8 cellular contexts compared by ENCODE assay signal in genomic region chr4:78058591-78059523, GRCh38. TPM values are rescaled to one million over a fixed set of nuclear protein-coding genes. Genes with fewer than 3 reads are reported as not detected.
DNase-seq lines count a peak whose midpoint lies in the region; ATAC-seq, FAIRE-seq and TF ChIP-seq lines count a peak whose summit lies in the region.

No MANE protein-coding gene starts in this region.

- dilution Hi-C loops in mammary epithelial cell (cut with HindIII; ENCODE audit: low sequenced_read_pairs): loop anchor here (25.0 kb wide), 1 partner anchor 453 kb away; no protein-coding TSS in a partner anchor

- CTCF ChIA-PET in mammary epithelial cell (lab: Charles Lee; ENCODE audit: low non-redundant PET): interaction anchor here (0.6 to 1.4 kb wide), 4 partner anchors 46 to 695 kb away, joined by 4 to 9 read pairs (median 4); no protein-coding TSS in a partner anchor

- ATAC-seq in GM21737 (IDR thresholded peaks at IDR 0.05; ENCODE audit: unreplicated experiment): no peak
- no peak for ATAC-seq in HG03135 (IDR thresholded peaks at IDR 0.05; ENCODE audit: unreplicated experiment)

- peak overlapping the region; percentile 99 for H3K4me2 ChIP-seq in mammary epithelial cell (ENCODE audit: insufficient read depth, low read depth, low read length)

- no peaks in the 10 kb centered on the region for H3K27me3 ChIP-seq in mammary epithelial cell (ENCODE audit: insufficient read depth, low read length)
- peaks cover 0 to 14% of the 10 kb centered on the region in 2 donors for H3K27me3 ChIP-seq in small intestine (ENCODE audit: control insufficient read depth in 2 of 2, insufficient read depth in 2 of 2, low read length in 2 of 2)

- TF ChIP-seq CTCF in mammary epithelial cell (conservative IDR thresholded peaks at IDR 0.05 in 1 of 2, IDR thresholded peaks at IDR 0.05 in 1 of 2; ENCODE audit: extremely low read depth in 1 of 2, insufficient read depth in 1 of 2, low read depth in 1 of 2, low read length in 2 of 2): no peak

- no peaks in the 10 kb centered on the region for H3K36me3 ChIP-seq in mammary epithelial cell (ENCODE audit: insufficient read depth, low read length)
- no peaks in the 10 kb centered on the region for H3K36me3 ChIP-seq in small intestine (ENCODE audit: control insufficient read depth in 2 of 2, insufficient read depth in 2 of 2, low read length in 2 of 2)

- H3K4me1 ChIP-seq in mammary epithelial cell (ENCODE audit: insufficient read depth, low read length) (peaks cover 23% of the 10 kb centered on the region), small intestine (ENCODE audit: control insufficient read depth in 2 of 2, insufficient read depth in 1 of 2, low read depth in 1 of 2, low read length in 1 of 2) (peaks cover 0 to 3% of the 10 kb centered on the region in 2 donors)

- peak overlapping the region; percentile 61 for H3K27ac ChIP-seq in mammary epithelial cell (ENCODE audit: insufficient read depth, low read depth, low read length)
- no peak overlapping the region for H3K27ac ChIP-seq in small intestine (ENCODE audit: low read depth in 1 of 2, low read length in 1 of 2)

- intact Hi-C loops in mammary epithelial cell (cut with micrococcal nuclease): loop anchor here (1.0 to 10.0 kb wide), 10 partner anchors 65 to 806 kb away; partner anchors contain the start of gene MRPL1

- in situ Hi-C loops in mammary epithelial cell (cut with MboI; ENCODE audit: low sequenced_read_pairs in 2 of 2): loop anchor here (25.0 kb wide), 1 partner anchor 453 kb away; no protein-coding TSS in a partner anchor

- H3K9me3 ChIP-seq in mammary epithelial cell (replicated peaks; ENCODE audit: insufficient read depth, low read length) (no peaks in the 10 kb centered on the region), small intestine (ENCODE audit: control insufficient read depth, low read depth) (no peaks in the 10 kb centered on the region)

- H2AFZ ChIP-seq in mammary epithelial cell (ENCODE audit: low read depth, low read length): peak overlapping the region; percentile 95

- WGBS in mammary epithelial cell (ENCODE audit: low coverage, missing lambda C conversion rate): under 1% methylated on average over 24 of the region's 54 CpGs
- 0 to 2% (median 2%) methylated on average over 52 to 54 of the region's 54 CpGs for WGBS in small intestine, 3 donors

- DNase-seq in 8988T (peak; percentile 38), NCI-H82 treated with DMSO at 0.1 percent for 48 hours (lab: John Stamatoyannopoulos, UW; ENCODE audit: unreplicated experiment) (peak; percentile 43), mammary epithelial cell (peak; percentile 50), iris pigment epithelial cell (ENCODE audit: low read depth) (peak; percentile 34), small intestine (peak; percentile 33)

- peak overlapping the region; percentile 53 for H3K4me3 ChIP-seq in GM08714 (ENCODE audit: low read length)
- peak overlapping the region; percentile 73 to 81 (median 76) for H3K4me3 ChIP-seq in mammary epithelial cell (replicated peaks in 1 of 3; ENCODE audit: insufficient read depth in 1 of 3, low read depth in 2 of 3, low read length in 3 of 3)
- H3K4me3 ChIP-seq in small intestine (ENCODE audit: low read depth in 1 of 2, low read length in 2 of 2): peak overlapping the region; percentile 20 to 49

- FAIRE-seq in small intestine (lab: Jason Lieb, UNC): no peak

- no peaks in the 10 kb centered on the region for H4K20me1 ChIP-seq in mammary epithelial cell (ENCODE audit: insufficient read depth, low read length)

- H3K79me2 ChIP-seq in mammary epithelial cell (ENCODE audit: insufficient read depth, low read length): peaks cover 13% of the 10 kb centered on the region

- BruUV-seq in mammary epithelial cell (replicated peaks; lab: Mats Ljungman, UMichigan): no TSS peak

- H3K9ac ChIP-seq in mammary epithelial cell (ENCODE audit: insufficient read depth, low read length): peak overlapping the region; percentile 85

RNA-seq across cellular contexts. Expression of gene FRAS1, which starts 1.7 kb away (rescaled TPM):
- 10 to 100 TPM; 18.6 to 55.8 TPM for total RNA-seq in mammary epithelial cell
- polyA plus RNA-seq in mammary epithelial cell: 5.2 TPM
- polyA minus RNA-seq in mammary epithelial cell: 53.1 TPM
- under 1 TPM in 1 of 3 donors, not detected in 2; 0.16 TPM for polyA plus RNA-seq in small intestine
